8 cellular contexts compared by ENCODE assay signal in the genomic region with DNA sequence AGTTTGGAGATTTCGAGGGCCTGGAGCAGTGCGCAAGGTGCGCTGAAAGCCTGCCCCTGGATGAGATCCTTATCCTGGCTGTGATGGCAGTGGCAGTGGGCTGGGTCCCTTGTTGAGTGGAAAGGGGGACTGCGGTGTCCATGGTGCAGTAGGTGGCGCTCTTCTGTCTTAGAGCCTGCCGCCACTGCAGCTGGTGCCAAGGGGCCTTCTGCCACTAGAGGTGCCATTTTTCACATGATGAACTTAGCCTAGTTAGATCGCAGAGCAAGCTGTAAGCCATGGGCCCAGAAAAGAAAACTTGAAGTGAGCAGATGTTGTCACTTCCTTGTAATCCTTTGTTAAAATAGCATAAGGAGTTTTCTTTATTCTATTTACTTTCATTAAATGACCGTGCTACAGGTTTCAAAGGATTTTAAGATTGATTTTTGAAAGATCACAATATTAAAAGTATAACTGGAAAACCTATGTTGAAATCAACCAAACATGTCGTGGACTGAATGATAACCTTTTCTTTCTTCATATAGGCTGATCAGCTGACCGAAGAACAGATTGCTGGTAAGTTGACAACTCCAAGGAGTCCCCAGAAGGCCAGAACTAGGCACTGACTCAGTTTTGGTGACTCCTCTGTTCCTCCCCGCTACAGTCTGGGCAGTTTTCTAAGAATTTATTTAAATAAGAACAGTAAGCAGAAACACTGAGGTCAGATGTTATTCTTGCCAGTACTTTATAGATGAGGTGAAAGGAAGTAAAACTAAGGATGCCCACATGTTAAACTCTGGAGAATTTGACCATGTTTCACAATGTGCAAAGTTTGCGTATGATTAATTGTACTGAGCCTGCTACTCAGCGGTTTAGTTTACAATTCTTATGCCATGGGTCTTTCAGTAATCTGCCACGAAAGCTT. TPM values are rescaled to one million over a fixed set of nuclear protein-coding genes. Genes with fewer than 3 reads are reported as not detected.
A peak's percentile ranks its signal among the peaks of the same experiment; 100 is the strongest.
DNase-seq lines count a peak whose midpoint lies in the region; TF ChIP-seq lines count a peak whose summit lies in the region.

No MANE protein-coding gene starts in this region.

- peaks cover 61% of the 10 kb centered on the region for H4K20me1 ChIP-seq in Loucy (ENCODE audit: insufficient read depth, low read length, poor library complexity, severe bottlenecking)

- no peaks in the 10 kb centered on the region for H3K9me2 ChIP-seq in Loucy (replicated peaks; ENCODE audit: low read depth, low read length)

- H2AFZ ChIP-seq in Loucy (ENCODE audit: low read length): no peak overlapping the region
- no peak overlapping the region for H2AFZ ChIP-seq in neuron (ENCODE audit: low read depth, low read length)

- H3K36me3 ChIP-seq in Loucy (ENCODE audit: insufficient read depth, low read length) (peaks cover 48% of the 10 kb centered on the region), neuron (ENCODE audit: insufficient read depth, low read length) (peaks cover 48% of the 10 kb centered on the region), stomach (peaks cover 45 to 49% (median 47%) of the 10 kb centered on the region in 4 donors)

- H3K4me3 ChIP-seq in Loucy (ENCODE audit: low read length, poor library complexity, severe bottlenecking) (peak overlapping the region; percentile 94), neuron (ENCODE audit: low read length) (peak overlapping the region; percentile 100), stomach (peak overlapping the region; percentile 91 to 99 (median 97))

- no peaks in the 10 kb centered on the region for H3K9me3 ChIP-seq in Loucy (ENCODE audit: insufficient read depth, low read depth, low read length)
- H3K9me3 ChIP-seq in neuron (ENCODE audit: low read length): peaks cover 4% of the 10 kb centered on the region
- H3K9me3 ChIP-seq in stomach: no peaks in the 10 kb centered on the region

- peak overlapping the region; percentile 81 for H3K9ac ChIP-seq in Loucy (ENCODE audit: low read depth, low read length, poor library complexity, severe bottlenecking)

- DNase-seq in EL (peak; percentile 90), H4 (ENCODE audit: low spot score) (peak; percentile 93), SHP77 (lab: John Stamatoyannopoulos, UW) (peak; percentile 88 to 93), fibroblast of the conjunctiva (ENCODE audit: low read depth) (peak; percentile 87), stomach (peak; percentile 93)
- DNase-seq in activated effector memory CD4-positive, alpha-beta T cell treated with Interleukin-2 at 50 U/mL for 16 hours: peak; percentile 77

- peaks cover 59% of the 10 kb centered on the region for H3K79me2 ChIP-seq in Loucy (ENCODE audit: insufficient read depth, low read length)

- 0 out of 2 replicates have a peak, but pooled peaks cover 8% of the 10 kb centered on the region for H3F3A ChIP-seq in Loucy (ENCODE audit: low read depth)

- 19 to 23% (median 22%) methylated on average over 14 of the region's 14 CpGs for WGBS in stomach, 5 donors

- no peak for TF ChIP-seq EP300 in stomach (IDR thresholded peaks at IDR 0.05)

- H3K4me1 ChIP-seq in Loucy (ENCODE audit: insufficient read depth, low read length, poor library complexity, severe bottlenecking) (peaks cover 40% of the 10 kb centered on the region), neuron (ENCODE audit: insufficient read depth, low read length) (peaks cover 31% of the 10 kb centered on the region), stomach (peaks cover 31 to 74% (median 52%) of the 10 kb centered on the region in 4 donors)

- peak; percentile 100 for TF ChIP-seq CTCF in Loucy (conservative IDR thresholded peaks at IDR 0.05; ENCODE audit: low read length)
- peak in 6 of 7 experiments; percentile 79 to 99 (median 98) for TF ChIP-seq CTCF in stomach (IDR thresholded peaks at IDR 0.05)

- H3K27ac ChIP-seq in stomach: peak overlapping the region; percentile 50 to 98 (median 90)

- peak overlapping the region; percentile 94 for H3K4me2 ChIP-seq in Loucy (ENCODE audit: low read depth, low read length, poor library complexity, severe bottlenecking)

- intact Hi-C loops in stomach (cut with DNase I; ENCODE audit: low total_unique reads): loop anchor here (5.0 to 10.0 kb wide), 2 partner anchors 118 to 295 kb away; no protein-coding TSS in a partner anchor

- H3K27me3 ChIP-seq in Loucy (ENCODE audit: insufficient read depth, low read length, poor library complexity, severe bottlenecking) (no peaks in the 10 kb centered on the region), neuron (ENCODE audit: insufficient read depth, low read length) (no peaks in the 10 kb centered on the region), stomach (no peaks in the 10 kb centered on the region)

- no peak for TF ChIP-seq POLR2A in stomach (IDR thresholded peaks at IDR 0.05)

RNA-seq across cellular contexts. Expression of a gene that starts 3.0 kb away (rescaled TPM):
- total RNA-seq in H4 (2014; rRNA removed; shearing (Covaris generic)): 271 and 291 TPM in 2 replicates
- total RNA-seq in stomach: 1,000 to 10,000 TPM in 1 of 5 donors, 100 to 1,000 TPM in 4; 213 to 1,126 (median 441) TPM
- 100 to 1,000 TPM; 278 to 342 (median 327) TPM for polyA plus RNA-seq in stomach

Comparison
In these comparisons a context has a peak if more than half of its experiments do, and no peak if none do; other contexts are left out.
1. Peak in every context shown above with its lines: DNase-seq, H3K4me3 ChIP-seq and H3K27ac ChIP-seq.